In genomic region chr7:135467207-135467711, GRCh38 we compare ENCODE assay signal across 14 cellular contexts. TPM values are rescaled to one million over a fixed set of nuclear protein-coding genes. Genes with fewer than 3 reads are reported as not detected.
A peak's percentile ranks its signal among the peaks of the same experiment; 100 is the strongest.
DNase-seq lines count a peak whose midpoint lies in the region; ATAC-seq lines count a peak whose summit lies in the region.
"Had no signal": no experiment of that assay in that cellular context is flagged by ENCODE, and none has a peak within 500 bp of the region (broad histone marks: within the 10 kb centered on the region; RNA-seq: fewer than 3 reads in every experiment).

No MANE protein-coding gene starts in this region.

- no peak overlapping the region for H3K4me3 Mint-ChIP-seq in activated CD4-positive, alpha-beta memory T cell treated with anti-CD3 and anti-CD28 coated beads, Interleukin-2, amount 10 ng/mL, durations not matched to agents 7 days and 5 days
- H3K4me3 Mint-ChIP-seq in activated CD4-positive, alpha-beta memory T cell treated with anti-CD3 and anti-CD28 coated beads for 36 hours, result no peak overlapping the region
- H3K4me3 Mint-ChIP-seq in activated T-helper 17 cell treated with anti-CD3 and anti-CD28 coated beads, Interleukin-2, amount 50 U/mL, for 72 hours, result no peak overlapping the region
- H3K4me3 Mint-ChIP-seq in activated T-cell treated with anti-CD3 and anti-CD28 coated beads, Interleukin-2, amount 50 U/mL, for 4 hours, result no peak overlapping the region

- POLR2A ChIA-PET in activated CD4-positive, alpha-beta memory T cell treated with anti-CD3 and anti-CD28 coated beads, Interleukin-2, amount 10 ng/mL, durations not matched to agents 7 days and 5 days (lab: Charles Lee), result no interaction called here
- POLR2A ChIA-PET in activated CD4-positive, alpha-beta memory T cell treated with anti-CD3 and anti-CD28 coated beads for 36 hours (lab: Charles Lee), result no interaction called here

- peaks cover 13% of the 10 kb centered on the region for H3K36me3 Mint-ChIP-seq in activated CD4-positive, alpha-beta memory T cell treated with anti-CD3 and anti-CD28 coated beads, Interleukin-2, amount 10 ng/mL, durations not matched to agents 7 days and 5 days (ENCODE audit: low read depth)
- H3K36me3 Mint-ChIP-seq in activated CD4-positive, alpha-beta memory T cell treated with anti-CD3 and anti-CD28 coated beads for 36 hours, result peaks cover 6% of the 10 kb centered on the region
- H3K36me3 Mint-ChIP-seq in activated T-helper 17 cell treated with anti-CD3 and anti-CD28 coated beads, Interleukin-2, amount 50 U/mL, for 72 hours (ENCODE audit: low read depth), result peaks cover 10% of the 10 kb centered on the region
- peaks cover 15% of the 10 kb centered on the region for H3K36me3 Mint-ChIP-seq in activated T-cell treated with anti-CD3 and anti-CD28 coated beads, Interleukin-2, amount 50 U/mL, for 4 hours (ENCODE audit: insufficient read depth)
- H3K36me3 Mint-ChIP-seq: immature natural killer cell had no signal

- no peaks in the 10 kb centered on the region for H3K9me3 Mint-ChIP-seq in activated CD4-positive, alpha-beta memory T cell treated with anti-CD3 and anti-CD28 coated beads, Interleukin-2, amount 10 ng/mL, durations not matched to agents 7 days and 5 days
- H3K9me3 Mint-ChIP-seq in activated CD4-positive, alpha-beta memory T cell treated with anti-CD3 and anti-CD28 coated beads for 36 hours, result no peaks in the 10 kb centered on the region
- H3K9me3 Mint-ChIP-seq in activated T-helper 17 cell treated with anti-CD3 and anti-CD28 coated beads, Interleukin-2, amount 50 U/mL, for 72 hours, result no peaks in the 10 kb centered on the region
- H3K9me3 Mint-ChIP-seq in activated T-cell treated with anti-CD3 and anti-CD28 coated beads, Interleukin-2, amount 50 U/mL, for 4 hours, result no peaks in the 10 kb centered on the region
- H3K9me3 Mint-ChIP-seq: immature natural killer cell had no signal

- H3K27ac Mint-ChIP-seq in activated CD4-positive, alpha-beta memory T cell treated with anti-CD3 and anti-CD28 coated beads, Interleukin-2, amount 10 ng/mL, durations not matched to agents 7 days and 5 days, result peak overlapping the region; percentile 62
- H3K27ac Mint-ChIP-seq in activated CD4-positive, alpha-beta memory T cell treated with anti-CD3 and anti-CD28 coated beads for 36 hours, result no peak overlapping the region
- no peak overlapping the region for H3K27ac Mint-ChIP-seq in activated T-helper 17 cell treated with anti-CD3 and anti-CD28 coated beads, Interleukin-2, amount 50 U/mL, for 72 hours

- peak; percentile 77 for ATAC-seq in HG02759 (IDR thresholded peaks at IDR 0.05; ENCODE audit: unreplicated experiment)
- ATAC-seq in activated T-helper 17 cell treated with anti-CD3 and anti-CD28 coated beads, Interleukin-2, amount 50 U/mL, for 72 hours (replicated peaks), result peak; percentile 48
- ATAC-seq in activated T-cell treated with anti-CD3 and anti-CD28 coated beads, Interleukin-2, amount 50 U/mL, for 4 hours, result no peak

- intact Hi-C loops in activated CD4-positive, alpha-beta memory T cell treated with anti-CD3 and anti-CD28 coated beads for 36 hours (cut with micrococcal nuclease), result no loop called here

- no peaks in the 10 kb centered on the region for H3K27me3 Mint-ChIP-seq in activated CD4-positive, alpha-beta memory T cell treated with anti-CD3 and anti-CD28 coated beads, Interleukin-2, amount 10 ng/mL, durations not matched to agents 7 days and 5 days
- H3K27me3 Mint-ChIP-seq in activated CD4-positive, alpha-beta memory T cell treated with anti-CD3 and anti-CD28 coated beads for 36 hours, result no peaks in the 10 kb centered on the region
- H3K27me3 Mint-ChIP-seq in activated T-helper 17 cell treated with anti-CD3 and anti-CD28 coated beads, Interleukin-2, amount 50 U/mL, for 72 hours, result no peaks in the 10 kb centered on the region
- H3K27me3 Mint-ChIP-seq in activated T-cell treated with anti-CD3 and anti-CD28 coated beads, Interleukin-2, amount 50 U/mL, for 4 hours (ENCODE audit: low read depth), result no peaks in the 10 kb centered on the region

- H3K4me1 Mint-ChIP-seq in activated CD4-positive, alpha-beta memory T cell treated with anti-CD3 and anti-CD28 coated beads, Interleukin-2, amount 10 ng/mL, durations not matched to agents 7 days and 5 days, result peaks cover 10% of the 10 kb centered on the region
- peaks cover 16% of the 10 kb centered on the region for H3K4me1 Mint-ChIP-seq in activated CD4-positive, alpha-beta memory T cell treated with anti-CD3 and anti-CD28 coated beads for 36 hours (ENCODE audit: low read depth)
- H3K4me1 Mint-ChIP-seq in activated T-helper 17 cell treated with anti-CD3 and anti-CD28 coated beads, Interleukin-2, amount 50 U/mL, for 72 hours, result peaks cover 21% of the 10 kb centered on the region
- peaks cover 31% of the 10 kb centered on the region for H3K4me1 Mint-ChIP-seq in activated T-cell treated with anti-CD3 and anti-CD28 coated beads, Interleukin-2, amount 50 U/mL, for 4 hours (ENCODE audit: low read depth)

- CTCF ChIA-PET in activated CD4-positive, alpha-beta memory T cell treated with anti-CD3 and anti-CD28 coated beads, Interleukin-2, amount 10 ng/mL, durations not matched to agents 7 days and 5 days (lab: Charles Lee), result no interaction called here
- CTCF ChIA-PET in activated CD4-positive, alpha-beta memory T cell treated with anti-CD3 and anti-CD28 coated beads for 36 hours (lab: Charles Lee), result interaction anchor here (0.7 kb wide), 1 partner anchor 222 kb away, joined by 3 read pairs; no protein-coding TSS in a partner anchor

- no peak for DNase-seq in activated CD4-positive, alpha-beta memory T cell treated with anti-CD3 and anti-CD28 coated beads, Interleukin-2, amount 10 ng/mL, durations not matched to agents 7 days and 5 days
- no peak for DNase-seq in activated CD4-positive, alpha-beta memory T cell treated with anti-CD3 and anti-CD28 coated beads for 36 hours
- DNase-seq in renal cortical epithelial cell (ENCODE audit: low read depth) (peak; percentile 7), dermis blood vessel endothelial cell (no peak), NCI-H146 (lab: John Stamatoyannopoulos, UW) (no peak)
- DNase-seq in activated T-cell treated with anti-CD3 and anti-CD28 coated beads, Interleukin-2, amount 50 U/mL, for 4 hours, result no peak
- DNase-seq: ACHN; activated CD4-positive, alpha-beta T cell treated with anti-CD3 and anti-CD28 coated beads for 1 hour; GOT3; immature natural killer cell; NCI-H1092; transverse colon had no signal

RNA-seq across cellular contexts. Expression of gene CNOT4, which starts 42.6 kb away (rescaled TPM):
- 10 to 100 TPM; 21.9 to 24.6 TPM for total RNA-seq in activated CD4-positive, alpha-beta memory T cell treated with anti-CD3 and anti-CD28 coated beads, Interleukin-2, amount 10 ng/mL, durations not matched to agents 7 days and 5 days
- 10 to 100 TPM; 16.1 to 17.4 TPM for total RNA-seq in activated CD4-positive, alpha-beta memory T cell treated with anti-CD3 and anti-CD28 coated beads for 36 hours
- 10 to 100 TPM; 20.1 to 28.1 TPM for total RNA-seq in activated T-helper 17 cell treated with anti-CD3 and anti-CD28 coated beads, Interleukin-2, amount 50 U/mL, for 72 hours
- total RNA-seq in renal cortical epithelial cell (2.4 and 11.0 TPM in 2 replicates), dermis blood vessel endothelial cell (4.8 and 6.7 TPM in 2 replicates)
- total RNA-seq in activated T-cell treated with anti-CD3 and anti-CD28 coated beads, Interleukin-2, amount 50 U/mL, for 4 hours, result 10 to 100 TPM; 14.2 to 17.3 (median 15.7) TPM

Comparison
In these comparisons a context has a peak if more than half of its experiments do, and no peak if none do; other contexts are left out.
1. ATAC-seq: peak in HG02759 (single experiment) and activated T-helper 17 cell treated with anti-CD3 and anti-CD28 coated beads, Interleukin-2, amount 50 U/mL, for 72 hours (single experiment); none in activated T-cell treated with anti-CD3 and anti-CD28 coated beads, Interleukin-2, amount 50 U/mL, for 4 hours (0 of 2).